7 cellular contexts compared by ENCODE assay signal in the genomic region with DNA sequence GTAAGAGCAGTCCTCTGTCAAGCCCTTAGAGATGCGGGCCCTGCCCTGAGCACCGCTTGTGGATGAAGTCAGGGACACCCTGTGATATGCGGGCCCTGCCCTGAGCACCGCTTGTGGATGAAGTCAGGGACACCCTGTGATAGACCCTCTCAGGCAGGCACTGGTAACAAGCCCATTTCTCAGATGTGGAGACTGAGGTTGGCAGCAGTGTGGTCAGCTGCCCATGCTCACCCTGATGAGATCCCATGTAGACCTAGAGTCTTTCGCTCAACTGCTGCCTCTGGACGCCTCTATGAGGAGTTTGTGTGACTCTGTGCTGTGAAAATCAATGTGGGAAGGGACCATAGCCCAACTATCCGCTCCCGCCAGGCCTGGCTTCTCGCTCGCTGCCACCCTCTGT.
"Had no signal": no experiment of that assay in that cellular context is flagged by ENCODE, and none has a peak within 500 bp of the region (broad histone marks: within the 10 kb centered on the region; RNA-seq: fewer than 3 reads in every experiment).

No MANE protein-coding gene starts in this region.

- H3K27ac ChIP-seq: GM23248 had no signal

- H2AFZ ChIP-seq: GM23248 had no signal

- DNase-seq: GM23248, GOT3, H9, HCEC 1CT, KG1 had no signal

- H3K9ac ChIP-seq: GM23248 had no signal

- FAIRE-seq: H54, HTR-8/SVneo had no signal

- H3K4me3 ChIP-seq: GM23248 had no signal
